Comparison of ENCODE assay signal across 11 cellular contexts in genomic region chr16:46747777-46748651, GRCh38. TPM values are rescaled to one million over a fixed set of nuclear protein-coding genes. Genes with fewer than 3 reads are reported as not detected.
DNase-seq lines count a peak whose midpoint lies in the region; ATAC-seq and TF ChIP-seq lines count a peak whose summit lies in the region.
"Had no signal": no experiment of that assay in that cellular context is flagged by ENCODE, and none has a peak within 500 bp of the region (broad histone marks: within the 10 kb centered on the region; RNA-seq: fewer than 3 reads in every experiment).

Gene MYLK3 (minus strand): TSS chr16:46748344. CDS start chr16:46748193, 151 bp downstream.

- DNase-seq in WTC11 (ENCODE audit: low spot score) (peak; percentile 41), iPS DF 19.7 (ENCODE audit: low read depth, low spot score) (peak; percentile 68), retina (peak; percentile 47), PC-9 (no peak), NCI-H748 treated with DMSO at 0.1 percent for 48 hours (lab: John Stamatoyannopoulos, UW) (no peak)
- no peak for DNase-seq in activated effector memory CD4-positive, alpha-beta T cell treated with Interleukin-2 at 50 U/mL for 16 hours
- DNase-seq: activated naive CD4-positive, alpha-beta T cell; foreskin keratinocyte had no signal

- no peaks in the 10 kb centered on the region for H3K79me2 ChIP-seq in PC-9 (ENCODE audit: low read depth)

- no peaks in the 10 kb centered on the region for H3K36me3 ChIP-seq in PC-9 (ENCODE audit: low read depth)

- H4K20me1 ChIP-seq in PC-9 (ENCODE audit: insufficient read depth): no peaks in the 10 kb centered on the region

- H3K9me3 ChIP-seq in PC-9 (ENCODE audit: insufficient read depth, low read depth): no peaks in the 10 kb centered on the region

- no peaks in the 10 kb centered on the region for H3K4me1 ChIP-seq in PC-9 (replicated peaks; ENCODE audit: insufficient read depth)

- ATAC-seq in GM18868 (IDR thresholded peaks at IDR 0.05; ENCODE audit: unreplicated experiment) (peak; percentile 5), WTC11 (peak; percentile 80), HG03108 (IDR thresholded peaks at IDR 0.05; ENCODE audit: unreplicated experiment) (no peak)
- ATAC-seq: foreskin keratinocyte had no signal

- H3K27ac ChIP-seq in PC-9: no peak within 1 kb of the TSS
- H3K27ac ChIP-seq: foreskin keratinocyte had no signal

- peak within 1 kb of the TSS; percentile 82 for H3K27ac Mint-ChIP-seq in WTC11

- no peaks in the 10 kb centered on the region for H3K27me3 Mint-ChIP-seq in WTC11 (ENCODE audit: low read depth)

- no peak within 1 kb of the TSS for H3K4me3 ChIP-seq in PC-9

- H3K9me3 Mint-ChIP-seq in WTC11: no peaks in the 10 kb centered on the region

- H3K4me1 Mint-ChIP-seq in WTC11: peaks cover 29% of the 10 kb centered on the region

- CTCF ChIA-PET in WTC11 (lab: Charles Lee): interaction anchor here (1.7 to 1.9 kb wide), 2 partner anchors 53 to 160 kb away, joined by 5 to 6 read pairs; no protein-coding TSS in a partner anchor
- CTCF ChIA-PET in PC-9 (lab: Charles Lee): no interaction called here

- H3K4me3 Mint-ChIP-seq in WTC11: no peak within 1 kb of the TSS

- no peaks in the 10 kb centered on the region for H3K27me3 ChIP-seq in PC-9 (ENCODE audit: insufficient read depth, low read depth)
- H3K27me3 ChIP-seq: foreskin keratinocyte had no signal

- POLR2A ChIA-PET in WTC11 (lab: Charles Lee): interaction anchor here (0.5 to 1.3 kb wide), 3 partner anchors 16 to 42 kb away, joined by 3 to 4 read pairs (median 3); no protein-coding TSS in a partner anchor
- POLR2A ChIA-PET in PC-9 (lab: Charles Lee; ENCODE audit: unreplicated experiment): no interaction called here

- no peaks in the 10 kb centered on the region for H3K36me3 Mint-ChIP-seq in WTC11

- H3K9me2 ChIP-seq in PC-9 (ENCODE audit: insufficient read depth): no peaks in the 10 kb centered on the region

- H3K4me2 ChIP-seq in PC-9: no peak within 1 kb of the TSS

- H3F3A ChIP-seq in PC-9 (ENCODE audit: insufficient read depth, low read depth): 0 out of 2 replicates have a peak, but pooled peaks cover 3% of the 10 kb centered on the region

- TF ChIP-seq CTCF in WTC11 (IDR thresholded peaks at IDR 0.05): no peak
- no peak for TF ChIP-seq CTCF in PC-9 (conservative IDR thresholded peaks at IDR 0.05)

- intact Hi-C loops in PC-9 (cut with micrococcal nuclease; ENCODE audit: unreplicated experiment): no loop called here

- H2AFZ ChIP-seq in PC-9: no peak within 1 kb of the TSS

- no TSS peak for BruUV-seq in PC-9 (replicated peaks; lab: Mats Ljungman, UMichigan)

TF ChIP-seq in WTC11, 78 proteins besides CTCF, POLR2A, EP300 and RAD21:
- TF ChIP-seq ZNF281 (CRISPR knock-in tag; IDR thresholded peaks at IDR 0.05) (no peak), ZMAT4 (CRISPR knock-in tag; IDR thresholded peaks at IDR 0.05) (no peak), RELA (CRISPR knock-in tag; IDR thresholded peaks at IDR 0.05; ENCODE audit: borderline replicate concordance) (no peak), ZNF138 (CRISPR knock-in tag; conservative IDR thresholded peaks at IDR 0.05) (no peak), ZNF263 (CRISPR knock-in tag; IDR thresholded peaks at IDR 0.05; ENCODE audit: low read depth) (no peak), SP1 (CRISPR knock-in tag; conservative IDR thresholded peaks at IDR 0.05) (no peak), JAZF1 (CRISPR knock-in tag; IDR thresholded peaks at IDR 0.05) (no peak), ESRRA (CRISPR knock-in tag; IDR thresholded peaks at IDR 0.05; ENCODE audit: borderline replicate concordance) (no peak), MYBL2 (CRISPR knock-in tag; IDR thresholded peaks at IDR 0.05) (no peak), SMAD3 (CRISPR knock-in tag; IDR thresholded peaks at IDR 0.05; ENCODE audit: borderline replicate concordance) (no peak), NR2C2 (CRISPR knock-in tag; IDR thresholded peaks at IDR 0.05) (no peak), JUN (CRISPR knock-in tag; IDR thresholded peaks at IDR 0.05) (no peak), STAT6 (CRISPR knock-in tag; conservative IDR thresholded peaks at IDR 0.05; ENCODE audit: low read depth) (no peak), ZNF423 (CRISPR knock-in tag; IDR thresholded peaks at IDR 0.05) (no peak), PRRX2 (CRISPR knock-in tag; IDR thresholded peaks at IDR 0.05) (no peak), CDX4 (CRISPR knock-in tag; IDR thresholded peaks at IDR 0.05; ENCODE audit: borderline replicate concordance) (no peak), NFYB (CRISPR knock-in tag; conservative IDR thresholded peaks at IDR 0.05; ENCODE audit: low read depth) (no peak)

RNA-seq across cellular contexts. Expression of gene MYLK3, which starts in this region (rescaled TPM):
- total RNA-seq in WTC11 (2021): 0.30 to 0.79 TPM (median 0.41 TPM) in 3 replicates
- total RNA-seq in PC-9 (2021): 0.28 and 0.68 TPM in 2 replicates
- total RNA-seq: MCF 10A had no signal

Comparison
In these comparisons a context has a peak if more than half of its experiments do, and no peak if none do; other contexts are left out.
1. Peak in DNase-seq and ATAC-seq in WTC11; RNA of the gene not detected or under 1 TPM.
2. DNase-seq: peak in iPS DF 19.7 (single experiment) and retina (single experiment); none in PC-9 (0 of 2), NCI-H748 treated with DMSO at 0.1 percent for 48 hours (single experiment) and activated effector memory CD4-positive, alpha-beta T cell treated with Interleukin-2 at 50 U/mL for 16 hours (single experiment).